In the genomic region with DNA sequence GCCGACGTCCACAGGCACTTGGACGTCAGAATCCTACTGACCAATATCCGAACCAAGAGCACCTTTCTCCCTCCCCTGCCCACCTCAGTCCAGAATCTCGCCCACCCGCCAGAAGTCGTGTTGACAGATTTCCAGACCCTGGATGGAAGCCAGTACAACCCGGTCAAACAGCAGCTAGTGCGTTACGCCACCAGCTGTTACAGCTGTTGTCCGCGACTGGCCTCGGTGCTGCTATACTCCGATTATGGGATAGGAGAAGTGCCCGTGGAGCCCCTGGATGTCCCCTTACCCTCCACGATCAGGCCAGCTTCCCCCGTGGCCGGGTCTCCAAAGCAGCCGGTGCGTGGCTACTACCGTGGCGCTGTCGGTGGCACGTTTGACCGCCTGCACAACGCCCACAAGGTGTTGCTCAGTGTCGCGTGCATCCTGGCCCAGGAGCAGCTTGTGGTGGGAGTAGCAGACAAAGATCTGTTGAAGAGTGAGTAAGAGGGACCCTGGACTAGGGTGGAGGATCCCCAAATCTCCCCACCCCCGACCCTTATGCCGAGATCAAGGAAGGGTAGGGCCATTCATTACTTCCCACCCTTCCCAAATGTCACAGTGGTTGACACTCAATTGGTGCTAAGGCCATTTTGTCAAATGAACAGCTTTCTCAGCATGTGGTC, we compare ENCODE assay signal across 8 cellular contexts. TPM values are rescaled to one million over a fixed set of nuclear protein-coding genes. Genes with fewer than 3 reads are reported as not detected.
DNase-seq lines count a peak whose midpoint lies in the region; ATAC-seq, FAIRE-seq and TF ChIP-seq lines count a peak whose summit lies in the region.

No MANE protein-coding gene starts in this region.

- ATAC-seq in activated CD4-positive, CD25-positive, alpha-beta regulatory T cell treated with anti-CD3 and anti-CD28 coated beads, Interleukin-2, amount 50 U/mL, for 24 hours, result no peak
- ATAC-seq in GM19467 (IDR thresholded peaks at IDR 0.05; ENCODE audit: unreplicated experiment), result no peak

- H2AFZ ChIP-seq in OCI-LY3 (ENCODE audit: low read depth, low read length) (no peak overlapping the region), endothelial cell of umbilical vein (ENCODE audit: low read depth, low read length) (no peak overlapping the region), osteoblast (ENCODE audit: low read length) (no peak overlapping the region)

- no peak for TF ChIP-seq POLR2A in endothelial cell of umbilical vein (IDR thresholded peaks at IDR 0.05; ENCODE audit: low read depth, low read length)

- H3K4me3 ChIP-seq in OCI-LY3 (ENCODE audit: low read length) (peak overlapping the region; percentile 85), endothelial cell of umbilical vein (replicated peaks in 1 of 3; ENCODE audit: insufficient read depth in 1 of 3, low read depth in 1 of 3, low read length in 3 of 3) (peak overlapping the region; percentile 79 to 88 (median 88)), osteoblast (ENCODE audit: insufficient read depth, low read length) (peak overlapping the region; percentile 93)

- H3K27ac ChIP-seq in OCI-LY3 (ENCODE audit: low read length) (peak overlapping the region; percentile 52; the same call in 1 of the 2 replicates), endothelial cell of umbilical vein (ENCODE audit: insufficient read depth, low read depth, low read length) (peak overlapping the region; percentile 72), osteoblast (ENCODE audit: low read depth, low read length) (peak overlapping the region; percentile 90)

- H3K4me2 ChIP-seq in OCI-LY3 (ENCODE audit: low read length), result peak overlapping the region; percentile 97
- peak overlapping the region; percentile 75 for H3K4me2 ChIP-seq in endothelial cell of umbilical vein (ENCODE audit: insufficient read depth, low read length)
- H3K4me2 ChIP-seq in osteoblast (ENCODE audit: insufficient read depth, low read length), result peak overlapping the region; percentile 88

- peak; percentile 43 for FAIRE-seq in endothelial cell of umbilical vein (lab: Jason Lieb, UNC)

- H3K9ac ChIP-seq in OCI-LY3 (ENCODE audit: low read length), result peak overlapping the region; percentile 87
- peak overlapping the region; percentile 90 for H3K9ac ChIP-seq in endothelial cell of umbilical vein (replicated peaks; ENCODE audit: extremely low read depth, insufficient read depth, low read length)

- intact Hi-C loops in endothelial cell of umbilical vein (cut with micrococcal nuclease), result no loop called here

- H3K27me3 ChIP-seq in OCI-LY3 (ENCODE audit: low read depth, low read length) (no peaks in the 10 kb centered on the region), endothelial cell of umbilical vein (ENCODE audit: control insufficient read depth in 2 of 2, insufficient read depth in 2 of 2, low read length in 2 of 2) (no peaks in the 10 kb centered on the region), osteoblast (ENCODE audit: insufficient read depth, low read length) (no peaks in the 10 kb centered on the region)

- no TSS peak for BruUV-seq in endothelial cell of umbilical vein (replicated peaks; lab: Mats Ljungman, UMichigan)

- dilution Hi-C loops in endothelial cell of umbilical vein (cut with MboI; ENCODE audit: extremely low pct_ligation_motif_present, low sequenced_read_pairs), result no loop called here

- H4K20me1 ChIP-seq in OCI-LY3 (ENCODE audit: insufficient read depth, low read length) (no peaks in the 10 kb centered on the region), endothelial cell of umbilical vein (replicated peaks; ENCODE audit: control insufficient read depth, extremely low read depth, insufficient read depth, low read length) (no peaks in the 10 kb centered on the region), osteoblast (ENCODE audit: insufficient read depth, low read length) (no peaks in the 10 kb centered on the region)

- no peaks in the 10 kb centered on the region for H3K9me3 ChIP-seq in OCI-LY3 (ENCODE audit: insufficient read depth, low read length)
- H3K9me3 ChIP-seq in endothelial cell of umbilical vein (replicated peaks; ENCODE audit: control insufficient read depth, insufficient read depth, low read length), result no peaks in the 10 kb centered on the region
- no peaks in the 10 kb centered on the region for H3K9me3 ChIP-seq in osteoblast (ENCODE audit: low read depth, low read length)

- peaks cover 26% of the 10 kb centered on the region for H3K4me1 ChIP-seq in OCI-LY3 (ENCODE audit: low read length)
- H3K4me1 ChIP-seq in endothelial cell of umbilical vein (ENCODE audit: control insufficient read depth, extremely low read depth, insufficient read depth, low read length), result peaks cover 27% of the 10 kb centered on the region
- peaks cover 32% of the 10 kb centered on the region for H3K4me1 ChIP-seq in osteoblast (ENCODE audit: insufficient read depth, low read length)

- POLR2A ChIA-PET in endothelial cell of umbilical vein (lab: Charles Lee), result no interaction called here

- H3K9me1 ChIP-seq in endothelial cell of umbilical vein (replicated peaks; ENCODE audit: control insufficient read depth, extremely low read depth, insufficient read depth, low read length), result no peaks in the 10 kb centered on the region

- TF ChIP-seq CTCF in OCI-LY3 (IDR thresholded peaks at IDR 0.05; ENCODE audit: low read depth, low read length) (no peak), endothelial cell of umbilical vein (IDR thresholded peaks at IDR 0.05; ENCODE audit: extremely low read depth in 1 of 2, insufficient read depth in 1 of 2, low read depth in 1 of 2, low read length in 2 of 2) (no peak), osteoblast (IDR thresholded peaks at IDR 0.05; ENCODE audit: extremely low read depth, low read depth, low read length) (no peak)

- CTCF ChIA-PET in endothelial cell of umbilical vein (lab: Charles Lee), result interaction anchor here (2.1 kb wide), 1 partner anchor 15 kb away, joined by 9 read pairs; the partner anchor contains the start of gene PSMC3IP

- H3K79me2 ChIP-seq in OCI-LY3 (ENCODE audit: low read length), result peaks cover 40% of the 10 kb centered on the region
- peaks cover 28% of the 10 kb centered on the region for H3K79me2 ChIP-seq in endothelial cell of umbilical vein (ENCODE audit: control insufficient read depth, insufficient read depth, low read length)
- H3K79me2 ChIP-seq in osteoblast (ENCODE audit: insufficient read depth, low read length), result peaks cover 53% of the 10 kb centered on the region

- in situ Hi-C loops in Caki2 (cut with HindIII; ENCODE audit: low pct_unique_long_range_greater_than_20kb, low sequenced_read_pairs), result no loop called here

- peak; percentile 25 for DNase-seq in Caki2 (ENCODE audit: low read depth)
- no peak for DNase-seq in endothelial cell of umbilical vein (ENCODE audit: low read depth, low spot score)
- no peak for DNase-seq in osteoblast (ENCODE audit: insufficient read length, low spot score, missing footprints)
- DNase-seq in DMS79 treated with DMSO at 0.1 percent for 48 hours (lab: John Stamatoyannopoulos, UW), result no peak
- no peak for DNase-seq in NK-92 (lab: John Stamatoyannopoulos, UW; ENCODE audit: unreplicated experiment)

- peaks cover 17% of the 10 kb centered on the region for H3K36me3 ChIP-seq in OCI-LY3 (replicated peaks; ENCODE audit: low read depth, low read length)
- H3K36me3 ChIP-seq in endothelial cell of umbilical vein (ENCODE audit: control insufficient read depth in 2 of 2, extremely low read depth in 1 of 2, insufficient read depth in 2 of 2, low read length in 2 of 2), result peaks cover 4 to 21% of the 10 kb centered on the region in 2 experiments
- H3K36me3 ChIP-seq in osteoblast (ENCODE audit: insufficient read depth, low read length), result peaks cover 31% of the 10 kb centered on the region

RNA-seq across cellular contexts. Expression of gene COASY, which starts 1.0 kb away (rescaled TPM):
- total RNA-seq in Caki2 (2014; rRNA removed; shearing (Covaris generic); ENCODE audit: low replicate concordance), result 24.0 and 29.5 TPM in 2 replicates
- total RNA-seq in endothelial cell of umbilical vein, result 69.2 and 77.7 TPM in 2 replicates
- 39.6 and 52.6 TPM in 2 replicates for polyA plus RNA-seq in endothelial cell of umbilical vein
- 36.3 and 42.7 TPM in 2 replicates for polyA plus RNA-seq in endothelial cell of umbilical vein (2011; cell fraction: cytosol; rRNA removed)
- polyA plus RNA-seq in endothelial cell of umbilical vein (2011; cell fraction: nucleus; rRNA removed), result 78.2 and 90.7 TPM in 2 replicates
- 63.2 and 68.4 TPM in 2 replicates for polyA plus RNA-seq in endothelial cell of umbilical vein (2012)
- polyA minus RNA-seq in endothelial cell of umbilical vein, result 26.1 and 32.6 TPM in 2 replicates
- polyA minus RNA-seq in endothelial cell of umbilical vein (2011; cell fraction: cytosol; rRNA and poly(A)+ RNA removed), result 56.5 TPM
- 21.0 and 25.9 TPM in 2 replicates for polyA minus RNA-seq in endothelial cell of umbilical vein (2011; cell fraction: nucleus; rRNA and poly(A)+ RNA removed)
- total RNA-seq in osteoblast, result 13.0 and 13.4 TPM in 2 replicates

RNA-seq across cellular contexts. Expression of gene MLX, which starts 3.9 kb away (rescaled TPM):
- total RNA-seq in Caki2 (2014; rRNA removed; shearing (Covaris generic); ENCODE audit: low replicate concordance), result 13.0 and 21.9 TPM in 2 replicates
- total RNA-seq in endothelial cell of umbilical vein, result 40.3 and 40.9 TPM in 2 replicates
- 41.1 and 42.7 TPM in 2 replicates for polyA plus RNA-seq in endothelial cell of umbilical vein
- polyA plus RNA-seq in endothelial cell of umbilical vein (2011; cell fraction: cytosol; rRNA removed), result 35.7 and 37.7 TPM in 2 replicates
- 56.9 and 63.0 TPM in 2 replicates for polyA plus RNA-seq in endothelial cell of umbilical vein (2011; cell fraction: nucleus; rRNA removed)
- 37.4 and 41.4 TPM in 2 replicates for polyA plus RNA-seq in endothelial cell of umbilical vein (2012)
- 40.5 and 41.3 TPM in 2 replicates for polyA minus RNA-seq in endothelial cell of umbilical vein
- 22.4 TPM for polyA minus RNA-seq in endothelial cell of umbilical vein (2011; cell fraction: cytosol; rRNA and poly(A)+ RNA removed)
- polyA minus RNA-seq in endothelial cell of umbilical vein (2011; cell fraction: nucleus; rRNA and poly(A)+ RNA removed), result 13.4 and 18.8 TPM in 2 replicates
- 43.4 and 44.8 TPM in 2 replicates for total RNA-seq in osteoblast

RNA-seq across cellular contexts. Expression of gene HSD17B1, which starts 10.3 kb away (rescaled TPM):
- total RNA-seq in Caki2 (2014; rRNA removed; shearing (Covaris generic); ENCODE audit: low replicate concordance), result not detected in 2 replicates
- total RNA-seq in endothelial cell of umbilical vein (0.62 and 1.0 TPM in 2 replicates), osteoblast (1.1 and 1.5 TPM in 2 replicates)
- polyA plus RNA-seq in endothelial cell of umbilical vein, result 0.22 and 0.41 TPM in 2 replicates
- 0.05 and 0.20 TPM in 2 replicates for polyA plus RNA-seq in endothelial cell of umbilical vein (2011; cell fraction: cytosol; rRNA removed)
- polyA plus RNA-seq in endothelial cell of umbilical vein (2011; cell fraction: nucleus; rRNA removed), result 0.59 and 0.63 TPM in 2 replicates
- polyA plus RNA-seq in endothelial cell of umbilical vein (2012), result 1.0 and 1.2 TPM in 2 replicates
- polyA minus RNA-seq in endothelial cell of umbilical vein, result 0.17 and 0.19 TPM in 2 replicates
- 1.0 TPM for polyA minus RNA-seq in endothelial cell of umbilical vein (2011; cell fraction: cytosol; rRNA and poly(A)+ RNA removed)
- 0.43 and 0.77 TPM in 2 replicates for polyA minus RNA-seq in endothelial cell of umbilical vein (2011; cell fraction: nucleus; rRNA and poly(A)+ RNA removed)

RNA-seq across cellular contexts. Expression of gene PSMC3IP, which starts 14.6 kb away (rescaled TPM):
- total RNA-seq in Caki2 (2014; rRNA removed; shearing (Covaris generic); ENCODE audit: low replicate concordance), result 3.4 and 8.6 TPM in 2 replicates
- total RNA-seq in endothelial cell of umbilical vein, result 19.3 and 20.8 TPM in 2 replicates
- 5.5 and 5.9 TPM in 2 replicates for polyA plus RNA-seq in endothelial cell of umbilical vein
- polyA plus RNA-seq in endothelial cell of umbilical vein (2011; cell fraction: cytosol; rRNA removed), result 9.0 and 10.6 TPM in 2 replicates
- polyA plus RNA-seq in endothelial cell of umbilical vein (2011; cell fraction: nucleus; rRNA removed), result 20.8 and 34.7 TPM in 2 replicates
- polyA plus RNA-seq in endothelial cell of umbilical vein (2012), result 6.3 and 10.9 TPM in 2 replicates
- polyA minus RNA-seq in endothelial cell of umbilical vein, result 4.9 and 5.2 TPM in 2 replicates
- 14.0 TPM for polyA minus RNA-seq in endothelial cell of umbilical vein (2011; cell fraction: cytosol; rRNA and poly(A)+ RNA removed)
- 7.5 and 9.7 TPM in 2 replicates for polyA minus RNA-seq in endothelial cell of umbilical vein (2011; cell fraction: nucleus; rRNA and poly(A)+ RNA removed)
- 1.8 TPM in 2 replicates for total RNA-seq in osteoblast

RNA-seq across cellular contexts. Expression of gene NAGLU, which starts 26.9 kb away (rescaled TPM):
- total RNA-seq in Caki2 (2014; rRNA removed; shearing (Covaris generic); ENCODE audit: low replicate concordance), result 53.9 and 64.5 TPM in 2 replicates
- total RNA-seq in endothelial cell of umbilical vein, result 40.2 and 50.2 TPM in 2 replicates
- polyA plus RNA-seq in endothelial cell of umbilical vein, result 54.2 and 66.8 TPM in 2 replicates
- 22.6 and 31.6 TPM in 2 replicates for polyA plus RNA-seq in endothelial cell of umbilical vein (2011; cell fraction: cytosol; rRNA removed)
- polyA plus RNA-seq in endothelial cell of umbilical vein (2011; cell fraction: nucleus; rRNA removed), result 70.4 and 73.2 TPM in 2 replicates
- 23.1 and 31.3 TPM in 2 replicates for polyA plus RNA-seq in endothelial cell of umbilical vein (2012)
- polyA minus RNA-seq in endothelial cell of umbilical vein, result 21.5 and 21.8 TPM in 2 replicates
- 7.8 TPM for polyA minus RNA-seq in endothelial cell of umbilical vein (2011; cell fraction: cytosol; rRNA and poly(A)+ RNA removed)
- 22.9 and 30.1 TPM in 2 replicates for polyA minus RNA-seq in endothelial cell of umbilical vein (2011; cell fraction: nucleus; rRNA and poly(A)+ RNA removed)
- total RNA-seq in osteoblast, result 91.6 and 99.0 TPM in 2 replicates
